19 cellular contexts compared by ENCODE assay signal in genomic region chr4:26854701-26855100, GRCh38.
"Had no signal": no experiment of that assay in that cellular context is flagged by ENCODE, and none has a peak within 500 bp of the region (broad histone marks: within the 10 kb centered on the region; RNA-seq: fewer than 3 reads in every experiment).

No MANE protein-coding gene starts in this region.

- DNase-seq: activated CD4-positive, alpha-beta memory T cell treated with anti-CD3 and anti-CD28 coated beads for 36 hours; activated CD4-positive, alpha-beta T cell treated with anti-CD3 and anti-CD28 coated beads for 36 hours; activated CD8-positive, alpha-beta memory T cell treated with anti-CD3 and anti-CD28 coated beads, Interleukin-2, amount 10 ng/mL, durations not matched to agents 7 days and 5 days; activated naive CD4-positive, alpha-beta T cell treated with anti-CD3 and anti-CD28 coated beads, Interleukin-2, amount 10 ng/mL, durations not matched to agents 7 days and 5 days; activated T-cell treated with anti-CD3 and anti-CD28 coated beads, Interleukin-2, amount 50 U/mL, for 1 hour; cerebellar nuclear complex; effector memory CD8-positive, alpha-beta T cell; foreskin keratinocyte; glutamatergic neuron; hypothalamus; kidney; left lung; mammary epithelial cell; naive B cell; ovary; stimulated activated CD4-positive, alpha-beta T cell treated with anti-CD3 and anti-CD28 coated beads, Interleukin-12 subunit alpha, Interleukin-12 subunit beta, amount 100 ng/mL, for 4 hours; stimulated activated CD4-positive, alpha-beta T cell treated with anti-CD3 and anti-CD28 coated beads, Interleukin-2, amount 100 ng/mL, for 24 hours; tibial artery; WERI-Rb-1 had no signal
